19 cellular contexts compared by ENCODE assay signal in genomic region chr15:101011582-101011981, GRCh38.
"Had no signal": no experiment of that assay in that cellular context is flagged by ENCODE, and none has a peak within 500 bp of the region (broad histone marks: within the 10 kb centered on the region; RNA-seq: fewer than 3 reads in every experiment).

No MANE protein-coding gene starts in this region.

- H3K27me3 Mint-ChIP-seq: activated T-helper 17 cell treated with anti-CD3 and anti-CD28 coated beads, Interleukin-2, amount 50 U/mL, for 72 hours; stimulated activated naive B cell treated with anti-CD40 and anti-IgM and Interleukin-4, amounts not matched to agents 10 μg/mL and 1 μg/mL and 100 μg/mL, for 72 hours had no signal

- H3K36me3 Mint-ChIP-seq: activated CD8-positive, alpha-beta memory T cell treated with anti-CD3 and anti-CD28 coated beads, Interleukin-2, amount 10 ng/mL, durations not matched to agents 7 days and 5 days; activated naive CD8-positive, alpha-beta T cell treated with anti-CD3 and anti-CD28 coated beads for 36 hours had no signal

- DNase-seq: activated CD4-positive, alpha-beta T cell treated with anti-CD3 and anti-CD28 coated beads for 1 hour; activated CD8-positive, alpha-beta memory T cell treated with anti-CD3 and anti-CD28 coated beads, Interleukin-2, amount 10 ng/mL, durations not matched to agents 7 days and 5 days; activated naive CD4-positive, alpha-beta T cell; activated naive CD8-positive, alpha-beta T cell treated with anti-CD3 and anti-CD28 coated beads for 36 hours; activated T-cell treated with anti-CD3 and anti-CD28 coated beads, Interleukin-2, amount 50 U/mL, for 1 hour; amniotic stem cell; caudate nucleus; effector CD8-positive, alpha-beta T cell; left colon; lower lobe of right lung; nephron progenitor cell; ovary; stimulated activated naive B cell treated with anti-CD40 and anti-IgM and Interleukin-4, amounts not matched to agents 10 μg/mL and 1 μg/mL and 100 μg/mL, for 72 hours; SW 1271; thyroid gland; WERI-Rb-1 had no signal

- H3K27me3 ChIP-seq: ovary, thyroid gland had no signal

- H3K27ac Mint-ChIP-seq: activated CD8-positive, alpha-beta memory T cell treated with anti-CD3 and anti-CD28 coated beads, Interleukin-2, amount 10 ng/mL, durations not matched to agents 7 days and 5 days; activated naive CD8-positive, alpha-beta T cell treated with anti-CD3 and anti-CD28 coated beads for 36 hours; activated T-helper 17 cell treated with anti-CD3 and anti-CD28 coated beads, Interleukin-2, amount 50 U/mL, for 72 hours; nephron progenitor cell; stimulated activated naive B cell treated with anti-CD40 and anti-IgM and Interleukin-4, amounts not matched to agents 10 μg/mL and 1 μg/mL and 100 μg/mL, for 72 hours had no signal

- H3K9me3 ChIP-seq: lower lobe of right lung, ovary, thyroid gland had no signal

- H3K4me3 ChIP-seq: lower lobe of right lung, ovary, smooth muscle cell, thyroid gland had no signal

- ATAC-seq: activated CD8-positive, alpha-beta memory T cell treated with anti-CD3 and anti-CD28 coated beads, Interleukin-2, amount 10 ng/mL, durations not matched to agents 7 days and 5 days; activated T-helper 17 cell treated with anti-CD3 and anti-CD28 coated beads, Interleukin-2, amount 50 U/mL, for 72 hours; left colon; lower lobe of right lung; sciatic nerve; stimulated activated naive B cell treated with anti-CD40 and anti-IgM and Interleukin-4, amounts not matched to agents 10 μg/mL and 1 μg/mL and 100 μg/mL, for 72 hours had no signal

- H3K4me3 Mint-ChIP-seq: activated CD8-positive, alpha-beta memory T cell treated with anti-CD3 and anti-CD28 coated beads, Interleukin-2, amount 10 ng/mL, durations not matched to agents 7 days and 5 days; activated naive CD8-positive, alpha-beta T cell treated with anti-CD3 and anti-CD28 coated beads for 36 hours; activated T-helper 17 cell treated with anti-CD3 and anti-CD28 coated beads, Interleukin-2, amount 50 U/mL, for 72 hours; nephron progenitor cell; stimulated activated naive B cell treated with anti-CD40 and anti-IgM and Interleukin-4, amounts not matched to agents 10 μg/mL and 1 μg/mL and 100 μg/mL, for 72 hours had no signal

- H3K36me3 ChIP-seq: ovary, thyroid gland, WERI-Rb-1 had no signal

- H3K9me3 Mint-ChIP-seq: activated naive CD8-positive, alpha-beta T cell treated with anti-CD3 and anti-CD28 coated beads for 36 hours; activated T-helper 17 cell treated with anti-CD3 and anti-CD28 coated beads, Interleukin-2, amount 50 U/mL, for 72 hours; nephron progenitor cell; stimulated activated naive B cell treated with anti-CD40 and anti-IgM and Interleukin-4, amounts not matched to agents 10 μg/mL and 1 μg/mL and 100 μg/mL, for 72 hours had no signal
